In genomic region chr1:2860476-2861142, GRCh38 we compare ENCODE assay signal across 21 cellular contexts.
"Had no signal": no experiment of that assay in that cellular context is flagged by ENCODE, and none has a peak within 500 bp of the region (broad histone marks: within the 10 kb centered on the region; RNA-seq: fewer than 3 reads in every experiment).

No MANE protein-coding gene starts in this region.

- H3K9me3 ChIP-seq: Peyer's patch had no signal

- DNase-seq: activated CD4-positive, alpha-beta T cell treated with anti-CD3 and anti-CD28 coated beads for 4 hours; activated CD8-positive, alpha-beta memory T cell treated with anti-CD3 and anti-CD28 coated beads, Interleukin-2, amount 50 U/mL, for 4 hours; activated CD8-positive, alpha-beta T cell treated with anti-CD3 and anti-CD28 coated beads for 36 hours; activated gamma-delta T cell treated with Interleukin-2 at 50 U/mL for 16 hours; activated naive CD4-positive, alpha-beta T cell treated with anti-CD3 and anti-CD28 coated beads, Interleukin-2, amount 10 ng/mL, durations not matched to agents 7 days and 5 days; activated naive CD8-positive, alpha-beta T cell treated with anti-CD3 and anti-CD28 coated beads for 36 hours; activated T-cell treated with anti-CD3 and anti-CD28 coated beads, Interleukin-2, amount 50 U/mL, for 72 hours; Karpas-422; MM.1S; NCI-H1105; NCI-H1436; NCI-H1694 treated with DMSO at 0.1 percent for 48 hours; NCI-H2029 treated with DMSO at 0.1 percent for 48 hours; NCI-H524; Peyer's patch; SHP77 treated with DMSO at 0.1 percent for 48 hours had no signal

- H3K9me3 Mint-ChIP-seq: activated CD8-positive, alpha-beta T cell treated with anti-CD3 and anti-CD28 coated beads for 36 hours had no signal

- H3K4me3 ChIP-seq: K562, Peyer's patch had no signal

- H3K36me3 Mint-ChIP-seq: activated naive CD4-positive, alpha-beta T cell treated with anti-CD3 and anti-CD28 coated beads, Interleukin-2, amount 10 ng/mL, durations not matched to agents 7 days and 5 days; activated naive CD8-positive, alpha-beta T cell treated with anti-CD3 and anti-CD28 coated beads for 36 hours had no signal

- H3K36me3 ChIP-seq: Peyer's patch had no signal

- FAIRE-seq: K562 had no signal

- ATAC-seq: activated CD4-positive, CD25-positive, alpha-beta regulatory T cell treated with anti-CD3 and anti-CD28 coated beads, Interleukin-2, amount 50 U/mL, for 24 hours; activated CD8-positive, alpha-beta T cell treated with anti-CD3 and anti-CD28 coated beads for 36 hours; activated T-cell treated with anti-CD3 and anti-CD28 coated beads, Interleukin-2, amount 50 U/mL, for 72 hours; K562 had no signal

- H3K27ac ChIP-seq: Peyer's patch, RWPE1 had no signal

- H3K4me1 ChIP-seq: Peyer's patch had no signal

- H3K27ac Mint-ChIP-seq: activated CD8-positive, alpha-beta T cell treated with anti-CD3 and anti-CD28 coated beads for 36 hours; activated naive CD4-positive, alpha-beta T cell treated with anti-CD3 and anti-CD28 coated beads, Interleukin-2, amount 10 ng/mL, durations not matched to agents 7 days and 5 days; activated naive CD8-positive, alpha-beta T cell treated with anti-CD3 and anti-CD28 coated beads for 36 hours; activated T-cell treated with anti-CD3 and anti-CD28 coated beads, Interleukin-2, amount 50 U/mL, for 72 hours; activated T-helper 2 cell treated with anti-CD3 and anti-CD28 coated beads, Interferon-gamma antibody, Interleukin-2, Interleukin-4, amounts not matched to agents 10 μg/mL and 5 μg/mL and 100 μg/mL, durations not matched to agents 14 hours and 24 hours and 36 hours; T-helper 1 cell treated with Interleukin-12 subunit alpha and Interleukin-12 subunit beta and Interleukin-4 antibody, amounts not matched to agents 30 μg/mL and 1 μg/mL, for 36 hours had no signal

- H3K4me3 Mint-ChIP-seq: activated CD8-positive, alpha-beta T cell treated with anti-CD3 and anti-CD28 coated beads for 36 hours; activated naive CD4-positive, alpha-beta T cell treated with anti-CD3 and anti-CD28 coated beads, Interleukin-2, amount 10 ng/mL, durations not matched to agents 7 days and 5 days; activated naive CD8-positive, alpha-beta T cell treated with anti-CD3 and anti-CD28 coated beads for 36 hours; activated T-cell treated with anti-CD3 and anti-CD28 coated beads, Interleukin-2, amount 50 U/mL, for 72 hours; T-helper 1 cell treated with Interleukin-12 subunit alpha and Interleukin-12 subunit beta and Interleukin-4 antibody, amounts not matched to agents 30 μg/mL and 1 μg/mL, for 36 hours had no signal

- H3K27me3 Mint-ChIP-seq: activated CD8-positive, alpha-beta T cell treated with anti-CD3 and anti-CD28 coated beads for 36 hours had no signal

- H3K27me3 ChIP-seq: Peyer's patch had no signal

- H3K4me1 Mint-ChIP-seq: activated naive CD8-positive, alpha-beta T cell treated with anti-CD3 and anti-CD28 coated beads for 36 hours had no signal
